1 cellular context compared by ENCODE assay signal in genomic region chr6:151007069-151007468, GRCh38.
TF ChIP-seq lines count a peak whose summit lies in the region.

No MANE protein-coding gene starts in this region.

TF ChIP-seq in endothelial cell of umbilical vein, 7 proteins besides CTCF, POLR2A, EP300 and RAD21 (continued from another document):
- TF ChIP-seq EZH2 (IDR thresholded peaks at IDR 0.05; ENCODE audit: borderline replicate concordance, low read depth, low read length, severe bottlenecking) (no peak), POLR2AphosphoS5 (IDR thresholded peaks at IDR 0.05; ENCODE audit: insufficient read depth, low read depth, low read length) (no peak), FOS (IDR thresholded peaks at IDR 0.05; ENCODE audit: borderline replicate concordance, insufficient read depth, low read length) (no peak)
